22 cellular contexts compared by ENCODE assay signal in genomic region chr12:6782903-6783571, GRCh38. TPM values are rescaled to one million over a fixed set of nuclear protein-coding genes. Genes with fewer than 3 reads are reported as not detected.
A peak's percentile ranks its signal among the peaks of the same experiment; 100 is the strongest.
DNase-seq lines count a peak whose midpoint lies in the region; ATAC-seq and TF ChIP-seq lines count a peak whose summit lies in the region.
"Had no signal": no experiment of that assay in that cellular context is flagged by ENCODE, and none has a peak within 500 bp of the region (broad histone marks: within the 10 kb centered on the region; RNA-seq: fewer than 3 reads in every experiment).

No MANE protein-coding gene starts in this region.

- no peaks in the 10 kb centered on the region for H4K20me1 ChIP-seq in neural progenitor cell (ENCODE audit: low read depth)

- no peaks in the 10 kb centered on the region for H3K36me3 Mint-ChIP-seq in activated CD4-positive, alpha-beta T cell treated with anti-CD3 and anti-CD28 coated beads, Interleukin-2, amount 10 ng/mL, durations not matched to agents 7 days and 5 days (ENCODE audit: low read depth)
- H3K36me3 Mint-ChIP-seq in CD4-positive, alpha-beta T cell (ENCODE audit: low read depth) = no peaks in the 10 kb centered on the region
- peaks cover 10% of the 10 kb centered on the region for H3K36me3 Mint-ChIP-seq in activated CD8-positive, alpha-beta T cell treated with anti-CD3 and anti-CD28 coated beads for 36 hours (ENCODE audit: low read depth)
- H3K36me3 Mint-ChIP-seq in neural progenitor cell = no peaks in the 10 kb centered on the region

- H3K79me2 ChIP-seq in neural progenitor cell (ENCODE audit: low read depth) = no peaks in the 10 kb centered on the region

- no peak overlapping the region for H3K9ac ChIP-seq in neural progenitor cell

- H2AFZ ChIP-seq in neural progenitor cell (replicated peaks) = no peak overlapping the region

- intact Hi-C loops in CD4-positive, alpha-beta T cell (cut with DNase I, micrococcal nuclease) = no loop called here
- intact Hi-C loops in activated CD8-positive, alpha-beta T cell treated with anti-CD3 and anti-CD28 coated beads for 36 hours (cut with micrococcal nuclease) = loop anchor here (5.0 kb wide), 1 partner anchor 44 kb away; the partner anchor contains the start of gene P3H3
- intact Hi-C loops in dorsolateral prefrontal cortex (cut with DNase I) = no loop called here

- no peak overlapping the region for H3K4me2 ChIP-seq in neural progenitor cell
- H3K4me2 ChIP-seq: A549 had no signal

- no peak for ATAC-seq in CD4-positive, alpha-beta T cell (ENCODE audit: poor library complexity)
- ATAC-seq in activated CD8-positive, alpha-beta T cell treated with anti-CD3 and anti-CD28 coated beads for 36 hours = no peak
- ATAC-seq: A549; effector memory CD8-positive, alpha-beta T cell; gastroesophageal sphincter had no signal

- H3K27ac Mint-ChIP-seq in activated CD4-positive, alpha-beta T cell treated with anti-CD3 and anti-CD28 coated beads, Interleukin-2, amount 10 ng/mL, durations not matched to agents 7 days and 5 days = peak overlapping the region; percentile 82
- peak overlapping the region; percentile 93 for H3K27ac Mint-ChIP-seq in CD4-positive, alpha-beta T cell
- H3K27ac Mint-ChIP-seq in activated CD8-positive, alpha-beta T cell treated with anti-CD3 and anti-CD28 coated beads for 36 hours = peak overlapping the region; percentile 55
- H3K27ac Mint-ChIP-seq in neural progenitor cell = peak overlapping the region; percentile 19
- H3K27ac Mint-ChIP-seq: B cell; effector memory CD8-positive, alpha-beta T cell had no signal

- H3K27ac ChIP-seq in CD4-positive, alpha-beta T cell (ENCODE audit: low read depth, low read length) = peak overlapping the region; percentile 52
- H3K27ac ChIP-seq in neural progenitor cell = no peak overlapping the region
- H3K27ac ChIP-seq in dorsolateral prefrontal cortex = peak overlapping the region in 1 of 59 donors; percentile 11
- H3K27ac ChIP-seq: A549, esophagus squamous epithelium, gastroesophageal sphincter, neutrophil, tibial nerve had no signal

- CTCF ChIA-PET in activated CD4-positive, alpha-beta T cell treated with anti-CD3 and anti-CD28 coated beads, Interleukin-2, amount 10 ng/mL, durations not matched to agents 7 days and 5 days (lab: Charles Lee) = interaction anchor here (1.5 to 14.2 kb wide), 6 partner anchors 9 to 62 kb away, joined by 3 to 120 read pairs (median 8); partner anchors contain the start of gene PTMS
- CTCF ChIA-PET in CD4-positive, alpha-beta T cell (lab: Charles Lee) = no interaction called here
- CTCF ChIA-PET in activated CD8-positive, alpha-beta T cell treated with anti-CD3 and anti-CD28 coated beads for 36 hours (lab: Charles Lee) = interaction anchor here (0.6 to 10.0 kb wide), 8 partner anchors 8 to 68 kb away, joined by 3 to 117 read pairs (median 4); partner anchors contain the start of genes CDCA3, COPS7A, MLF2 and PTMS

- TF ChIP-seq CTCF in CD4-positive, alpha-beta T cell (IDR thresholded peaks at IDR 0.05) = no peak
- no peak for TF ChIP-seq CTCF in activated CD8-positive, alpha-beta T cell treated with anti-CD3 and anti-CD28 coated beads for 36 hours (IDR thresholded peaks at IDR 0.05)
- TF ChIP-seq CTCF in neural progenitor cell (IDR thresholded peaks at IDR 0.05) = no peak
- TF ChIP-seq CTCF in dorsolateral prefrontal cortex (IDR thresholded peaks at IDR 0.05 in 54 of 56, conservative IDR thresholded peaks at IDR 0.05 in 2 of 56; ENCODE audit: low read depth in 1 of 56, partially characterized antibody in 56 of 56) = no peak
- TF ChIP-seq CTCF in GM10266 (IDR thresholded peaks at IDR 0.05; ENCODE audit: control insufficient read depth, insufficient read depth, low read depth, missing control alignments) = no peak

- H3K27me3 Mint-ChIP-seq in activated CD4-positive, alpha-beta T cell treated with anti-CD3 and anti-CD28 coated beads, Interleukin-2, amount 10 ng/mL, durations not matched to agents 7 days and 5 days = no peaks in the 10 kb centered on the region
- no peaks in the 10 kb centered on the region for H3K27me3 Mint-ChIP-seq in CD4-positive, alpha-beta T cell
- no peaks in the 10 kb centered on the region for H3K27me3 Mint-ChIP-seq in activated CD8-positive, alpha-beta T cell treated with anti-CD3 and anti-CD28 coated beads for 36 hours
- peaks cover 8% of the 10 kb centered on the region for H3K27me3 Mint-ChIP-seq in neural progenitor cell (ENCODE audit: insufficient read depth, low read depth)

- H3K9me3 ChIP-seq in CD4-positive, alpha-beta T cell (ENCODE audit: control insufficient read depth, low read length) = no peaks in the 10 kb centered on the region
- no peaks in the 10 kb centered on the region for H3K9me3 ChIP-seq in neural progenitor cell (ENCODE audit: low read depth)
- H3K9me3 ChIP-seq: A549, esophagus squamous epithelium, gastroesophageal sphincter, neutrophil, tibial nerve had no signal

- H3K4me3 ChIP-seq in neural progenitor cell (no peak overlapping the region), dorsolateral prefrontal cortex (no peak overlapping the region)
- H3K4me3 ChIP-seq: A549, esophagus squamous epithelium, gastroesophageal sphincter, skin epidermis, tibial nerve had no signal

- peaks cover 47% of the 10 kb centered on the region for H3K4me1 ChIP-seq in neural progenitor cell

- no peaks in the 10 kb centered on the region for H3K27me3 ChIP-seq in CD4-positive, alpha-beta T cell (ENCODE audit: control insufficient read depth, insufficient read depth, low read length)
- H3K27me3 ChIP-seq in neural progenitor cell (no peaks in the 10 kb centered on the region), dorsolateral prefrontal cortex (no peaks in the 10 kb centered on the region)
- H3K27me3 ChIP-seq: esophagus squamous epithelium, gastroesophageal sphincter, tibial nerve had no signal

- no peaks in the 10 kb centered on the region for H3K36me3 ChIP-seq in neural progenitor cell
- H3K36me3 ChIP-seq: esophagus squamous epithelium, gastroesophageal sphincter, neutrophil, tibial nerve had no signal

- peaks cover 36% of the 10 kb centered on the region for H3F3A ChIP-seq in neural progenitor cell (ENCODE audit: low read depth)

- H3K9me3 Mint-ChIP-seq in activated CD4-positive, alpha-beta T cell treated with anti-CD3 and anti-CD28 coated beads, Interleukin-2, amount 10 ng/mL, durations not matched to agents 7 days and 5 days = no peaks in the 10 kb centered on the region
- H3K9me3 Mint-ChIP-seq in CD4-positive, alpha-beta T cell = no peaks in the 10 kb centered on the region
- H3K9me3 Mint-ChIP-seq in activated CD8-positive, alpha-beta T cell treated with anti-CD3 and anti-CD28 coated beads for 36 hours = no peaks in the 10 kb centered on the region
- no peaks in the 10 kb centered on the region for H3K9me3 Mint-ChIP-seq in neural progenitor cell
- H3K9me3 Mint-ChIP-seq: effector memory CD8-positive, alpha-beta T cell had no signal

- peaks cover 71% of the 10 kb centered on the region for H3K4me1 Mint-ChIP-seq in activated CD4-positive, alpha-beta T cell treated with anti-CD3 and anti-CD28 coated beads, Interleukin-2, amount 10 ng/mL, durations not matched to agents 7 days and 5 days
- H3K4me1 Mint-ChIP-seq in CD4-positive, alpha-beta T cell (ENCODE audit: low read depth) = peaks cover 72% of the 10 kb centered on the region
- peaks cover 69% of the 10 kb centered on the region for H3K4me1 Mint-ChIP-seq in activated CD8-positive, alpha-beta T cell treated with anti-CD3 and anti-CD28 coated beads for 36 hours (ENCODE audit: low read depth)
- peaks cover 44% of the 10 kb centered on the region for H3K4me1 Mint-ChIP-seq in neural progenitor cell

- no peak for DNase-seq in activated CD4-positive, alpha-beta T cell treated with anti-CD3 and anti-CD28 coated beads, Interleukin-2, amount 10 ng/mL, durations not matched to agents 7 days and 5 days
- no peak for DNase-seq in activated CD4-positive, alpha-beta T cell treated with anti-CD3 and anti-CD28 coated beads for 4 hours
- DNase-seq in CD4-positive, alpha-beta T cell = no peak
- no peak for DNase-seq in activated CD8-positive, alpha-beta T cell treated with anti-CD3 and anti-CD28 coated beads for 36 hours
- no peak for DNase-seq in neural progenitor cell (ENCODE audit: low spot score)
- DNase-seq in dorsolateral prefrontal cortex = no peak
- DNase-seq in GM10266 (ENCODE audit: extremely low spot score) = no peak
- no peak for DNase-seq in Kasumi-1 (lab: John Stamatoyannopoulos, UW)
- DNase-seq: effector memory CD8-positive, alpha-beta T cell; esophagus squamous epithelium; NCI-H446 treated with DMSO at 0.1 percent for 48 hours; SHP77 treated with DMSO at 0.1 percent for 48 hours; stimulated activated CD4-positive, alpha-beta T cell treated with anti-CD3 and anti-CD28 coated beads, Interleukin-4, amount 100 ng/mL, for 1 hour; stimulated activated naive CD4-positive, alpha-beta T cell treated with Interleukin-2 at 50 U/mL for 16 hours had no signal

- POLR2A ChIA-PET in activated CD4-positive, alpha-beta T cell treated with anti-CD3 and anti-CD28 coated beads, Interleukin-2, amount 10 ng/mL, durations not matched to agents 7 days and 5 days (lab: Charles Lee) = no interaction called here
- POLR2A ChIA-PET in CD4-positive, alpha-beta T cell (lab: Charles Lee) = interaction anchor here (0.6 to 2.0 kb wide), 6 partner anchors 8 to 94 kb away, joined by 3 to 5 read pairs (median 4); partner anchors contain the start of genes MLF2 and ZNF384
- POLR2A ChIA-PET in activated CD8-positive, alpha-beta T cell treated with anti-CD3 and anti-CD28 coated beads for 36 hours (lab: Charles Lee) = interaction anchor here (1.9 kb wide), 1 partner anchor 69 kb away, joined by 5 read pairs; the partner anchor contains the start of gene USP5

- H3K4me3 Mint-ChIP-seq in activated CD4-positive, alpha-beta T cell treated with anti-CD3 and anti-CD28 coated beads, Interleukin-2, amount 10 ng/mL, durations not matched to agents 7 days and 5 days = no peak overlapping the region
- peak overlapping the region; percentile 39 for H3K4me3 Mint-ChIP-seq in CD4-positive, alpha-beta T cell
- H3K4me3 Mint-ChIP-seq in activated CD8-positive, alpha-beta T cell treated with anti-CD3 and anti-CD28 coated beads for 36 hours = peak overlapping the region; percentile 35
- H3K4me3 Mint-ChIP-seq in neural progenitor cell = no peak overlapping the region
- H3K4me3 Mint-ChIP-seq: B cell; effector memory CD8-positive, alpha-beta T cell had no signal

RNA-seq across cellular contexts. Expression of gene CD4, which starts 6.3 kb away (rescaled TPM):
- 100 to 1,000 TPM; 219 to 227 TPM for total RNA-seq in activated CD4-positive, alpha-beta T cell treated with anti-CD3 and anti-CD28 coated beads, Interleukin-2, amount 10 ng/mL, durations not matched to agents 7 days and 5 days
- 100 to 1,000 TPM; 134 to 136 TPM for total RNA-seq in CD4-positive, alpha-beta T cell
- total RNA-seq in activated CD8-positive, alpha-beta T cell treated with anti-CD3 and anti-CD28 coated beads for 36 hours = 10 to 100 TPM; 11.1 to 14.1 TPM
- total RNA-seq in neural progenitor cell (ENCODE audit: low replicate concordance) = 2.0 and 2.5 TPM in 2 replicates
- total RNA-seq in dorsolateral prefrontal cortex = 10 to 100 TPM in 62 of 120 experiments, 1 to 10 TPM in 58; 5.0 to 28.8 (median 10.1) TPM
- total RNA-seq: M059J, pulmonary artery endothelial cell had no signal

RNA-seq across cellular contexts. Expression of gene LAG3, which starts 10.7 kb away (rescaled TPM):
- 10 to 100 TPM; 12.0 to 13.1 TPM for total RNA-seq in activated CD4-positive, alpha-beta T cell treated with anti-CD3 and anti-CD28 coated beads, Interleukin-2, amount 10 ng/mL, durations not matched to agents 7 days and 5 days
- 1 to 10 TPM in 1 of 2 experiments, under 1 TPM in 1; 0.82 to 1.4 TPM for total RNA-seq in CD4-positive, alpha-beta T cell
- 100 to 1,000 TPM; 264 to 268 TPM for total RNA-seq in activated CD8-positive, alpha-beta T cell treated with anti-CD3 and anti-CD28 coated beads for 36 hours
- total RNA-seq in neural progenitor cell (ENCODE audit: low replicate concordance) = 0.45 and 2.9 TPM in 2 replicates
- total RNA-seq in dorsolateral prefrontal cortex = 1 to 10 TPM in 33 of 120 experiments, under 1 TPM in 73, not detected in 14; 0.23 to 3.0 (median 0.75) TPM
- total RNA-seq: B cell, M059J had no signal

RNA-seq across cellular contexts. Expression of gene PTMS, which starts 16.9 kb away (rescaled TPM):
- 10 to 100 TPM; 16.4 to 25.6 TPM for total RNA-seq in activated CD4-positive, alpha-beta T cell treated with anti-CD3 and anti-CD28 coated beads, Interleukin-2, amount 10 ng/mL, durations not matched to agents 7 days and 5 days
- total RNA-seq in CD4-positive, alpha-beta T cell = 1 to 10 TPM; 1.5 to 1.9 TPM
- 10 to 100 TPM; 78.6 TPM for total RNA-seq in activated CD8-positive, alpha-beta T cell treated with anti-CD3 and anti-CD28 coated beads for 36 hours
- total RNA-seq in neural progenitor cell (ENCODE audit: low replicate concordance) (134 and 608 TPM in 2 replicates), dorsolateral prefrontal cortex (100 to 1,000 TPM; 117 to 439 (median 242) TPM)

RNA-seq across cellular contexts. Expression of gene MLF2, which starts 30.1 kb away (rescaled TPM):
- total RNA-seq in activated CD4-positive, alpha-beta T cell treated with anti-CD3 and anti-CD28 coated beads, Interleukin-2, amount 10 ng/mL, durations not matched to agents 7 days and 5 days = 10 to 100 TPM; 90.7 to 95.4 TPM
- 100 to 1,000 TPM; 114 to 121 TPM for total RNA-seq in CD4-positive, alpha-beta T cell
- total RNA-seq in activated CD8-positive, alpha-beta T cell treated with anti-CD3 and anti-CD28 coated beads for 36 hours = 100 to 1,000 TPM; 149 to 151 TPM
- total RNA-seq in neural progenitor cell (ENCODE audit: low replicate concordance) (120 and 164 TPM in 2 replicates), dorsolateral prefrontal cortex (100 to 1,000 TPM; 139 to 384 (median 261) TPM)

RNA-seq across cellular contexts. Expression of gene GPR162, which starts 38.6 kb away (rescaled TPM):
- under 1 TPM; 0.25 to 0.29 TPM for total RNA-seq in activated CD4-positive, alpha-beta T cell treated with anti-CD3 and anti-CD28 coated beads, Interleukin-2, amount 10 ng/mL, durations not matched to agents 7 days and 5 days
- not detected for total RNA-seq in CD4-positive, alpha-beta T cell
- total RNA-seq in activated CD8-positive, alpha-beta T cell treated with anti-CD3 and anti-CD28 coated beads for 36 hours = 1 to 10 TPM; 2.0 to 2.1 TPM
- total RNA-seq in neural progenitor cell (ENCODE audit: low replicate concordance) = 10.0 and 27.6 TPM in 2 replicates
- total RNA-seq in dorsolateral prefrontal cortex = 100 to 1,000 TPM in 117 of 120 experiments, 10 to 100 TPM in 3; 49.5 to 245 (median 167) TPM
- total RNA-seq: B cell had no signal

Comparison
In these comparisons a context has a peak if more than half of its experiments do, and no peak if none do; other contexts are left out.
1. H3K27ac Mint-ChIP-seq: peak in every context shown above with its lines; median percentile 93 in CD4-positive, alpha-beta T cell; 82 in activated CD4-positive, alpha-beta T cell treated with anti-CD3 and anti-CD28 coated beads, Interleukin-2, amount 10 ng/mL, durations not matched to agents 7 days and 5 days; 55 in activated CD8-positive, alpha-beta T cell treated with anti-CD3 and anti-CD28 coated beads for 36 hours; 19 in neural progenitor cell.
2. H3K4me3 Mint-ChIP-seq: peak in CD4-positive, alpha-beta T cell (single experiment) and activated CD8-positive, alpha-beta T cell treated with anti-CD3 and anti-CD28 coated beads for 36 hours (single experiment); none in activated CD4-positive, alpha-beta T cell treated with anti-CD3 and anti-CD28 coated beads, Interleukin-2, amount 10 ng/mL, durations not matched to agents 7 days and 5 days (single experiment) and neural progenitor cell (single experiment).
3. RNA of gene CD4, which starts 6.3 kb away (total RNA-seq): 219 to 227 TPM in activated CD4-positive, alpha-beta T cell treated with anti-CD3 and anti-CD28 coated beads, Interleukin-2, amount 10 ng/mL, durations not matched to agents 7 days and 5 days and 134 to 136 TPM in CD4-positive, alpha-beta T cell; 11.1 to 14.1 TPM in activated CD8-positive, alpha-beta T cell treated with anti-CD3 and anti-CD28 coated beads for 36 hours, 5.0 to 28.8 TPM in dorsolateral prefrontal cortex and 2.0 to 2.5 TPM in neural progenitor cell; every median in the first group is over 4 times any median in the second.
4. RNA of gene LAG3, which starts 10.7 kb away (total RNA-seq): 264 to 268 TPM in activated CD8-positive, alpha-beta T cell treated with anti-CD3 and anti-CD28 coated beads for 36 hours; 12.0 to 13.1 TPM in activated CD4-positive, alpha-beta T cell treated with anti-CD3 and anti-CD28 coated beads, Interleukin-2, amount 10 ng/mL, durations not matched to agents 7 days and 5 days, 0.82 to 1.4 TPM in CD4-positive, alpha-beta T cell, 0.23 to 3.0 TPM in dorsolateral prefrontal cortex and 0.45 to 2.9 TPM in neural progenitor cell; every median in the first group is over 10 times any median in the second.
5. RNA of gene PTMS, which starts 16.9 kb away (total RNA-seq): 117 to 439 TPM in dorsolateral prefrontal cortex, 134 to 608 TPM in neural progenitor cell, 78.6 TPM in activated CD8-positive, alpha-beta T cell treated with anti-CD3 and anti-CD28 coated beads for 36 hours and 16.4 to 25.6 TPM in activated CD4-positive, alpha-beta T cell treated with anti-CD3 and anti-CD28 coated beads, Interleukin-2, amount 10 ng/mL, durations not matched to agents 7 days and 5 days; 1.5 to 1.9 TPM in CD4-positive, alpha-beta T cell; every median in the first group is over 4 times any median in the second.